ENCODE assay signal across 1 cellular context in the genomic region with DNA sequence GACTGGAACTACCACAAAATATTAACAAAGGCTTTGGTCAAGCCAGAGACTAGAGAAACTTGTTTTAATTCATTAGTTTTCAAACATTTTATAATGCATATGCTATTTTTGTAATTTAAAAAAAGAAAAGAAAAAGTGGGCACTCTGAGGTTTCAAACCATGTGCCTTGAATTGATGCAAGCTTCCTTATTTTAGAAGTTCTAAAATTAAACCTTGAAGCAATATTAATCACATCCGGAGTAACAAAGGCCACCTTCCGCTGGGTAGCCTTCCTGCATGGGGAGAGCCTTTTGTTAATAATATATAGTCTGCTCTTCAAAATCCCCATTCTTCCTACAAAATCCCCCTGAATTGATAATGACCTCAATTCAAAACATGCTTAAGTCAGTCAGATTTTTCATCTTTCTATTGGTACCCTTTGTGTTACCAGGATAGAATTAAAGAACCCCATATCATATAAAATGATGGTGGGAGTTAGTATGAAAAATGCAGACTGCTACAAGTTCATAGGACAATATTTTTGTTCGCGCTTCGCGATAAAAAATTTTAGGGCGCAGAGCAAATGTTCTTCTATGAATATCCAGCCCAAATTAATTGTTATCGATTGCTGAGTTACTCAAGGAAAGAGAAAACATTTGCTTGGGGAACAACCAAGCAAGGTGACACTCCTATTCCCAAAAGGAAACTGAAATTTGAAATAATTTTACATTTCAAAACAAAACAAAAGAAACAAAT.
TF ChIP-seq lines count a peak whose summit lies in the region.

No MANE protein-coding gene starts in this region.

TF ChIP-seq in GM12878, 131 proteins besides CTCF, POLR2A, EP300 and RAD21 (continued from another document):
- TF ChIP-seq ZBTB11 (CRISPR knock-in tag; IDR thresholded peaks at IDR 0.05) (no peak), REST (IDR thresholded peaks at IDR 0.05; ENCODE audit: low read depth, low read length) (no peak), RELB (IDR thresholded peaks at IDR 0.05; ENCODE audit: low read depth) (no peak)
TF ChIP-seq in GM12878: peak in this region for 33.
